8 cellular contexts compared by ENCODE assay signal in genomic region chr7:23333671-23334246, GRCh38. TPM values are rescaled to one million over a fixed set of nuclear protein-coding genes. Genes with fewer than 3 reads are reported as not detected.
DNase-seq lines count a peak whose midpoint lies in the region; ATAC-seq and TF ChIP-seq lines count a peak whose summit lies in the region.

No MANE protein-coding gene starts in this region.

- H3K79me2 ChIP-seq in neural cell (replicated peaks; ENCODE audit: insufficient read depth, low read length) = no peaks in the 10 kb centered on the region

- H3K4me3 ChIP-seq in epithelial cell of proximal tubule (ENCODE audit: low read depth, low read length) (no peak overlapping the region), neural cell (ENCODE audit: low read length) (no peak overlapping the region)

- no peak overlapping the region for H3K27ac ChIP-seq in neural cell (ENCODE audit: low read length)

- DNase-seq in AG09319 (ENCODE audit: extremely low read depth, low read depth) (peak; percentile 72), NCI-H446 treated with DMSO at 0.1 percent for 48 hours (lab: John Stamatoyannopoulos, UW) (peak; percentile 50), epithelial cell of proximal tubule (ENCODE audit: low read depth) (peak; percentile 86), RPMI8226 (no peak)
- no peak for DNase-seq in activated naive CD4-positive, alpha-beta T cell treated with Interleukin-2 at 50 U/mL for 16 hours

- peaks cover 3% of the 10 kb centered on the region for H3K9me3 ChIP-seq in neural cell (ENCODE audit: low read length)

- ATAC-seq in HG03045 (IDR thresholded peaks at IDR 0.05; ENCODE audit: unreplicated experiment) (no peak), HG03442 (IDR thresholded peaks at IDR 0.05; ENCODE audit: unreplicated experiment) (no peak)

- no peak for TF ChIP-seq RAD21 in neural cell (conservative IDR thresholded peaks at IDR 0.05)

- H4K20me1 ChIP-seq in neural cell (ENCODE audit: insufficient read depth) = no peaks in the 10 kb centered on the region

- no peaks in the 10 kb centered on the region for H3F3A ChIP-seq in neural cell (ENCODE audit: insufficient read depth, low read length, poor library complexity, severe bottlenecking)

- H3K36me3 ChIP-seq in neural cell (ENCODE audit: insufficient read depth, low read length) = peaks cover 4% of the 10 kb centered on the region

- H2AFZ ChIP-seq in neural cell (ENCODE audit: low read depth, low read length) = no peak overlapping the region

- H3K9me2 ChIP-seq in neural cell (ENCODE audit: insufficient read depth, low read length) = no peaks in the 10 kb centered on the region

- H3K4me2 ChIP-seq in neural cell (ENCODE audit: low read length) = no peak overlapping the region

- TF ChIP-seq EP300 in neural cell (conservative IDR thresholded peaks at IDR 0.05; ENCODE audit: poor library complexity, severe bottlenecking) = peak; percentile 84

- no peak overlapping the region for H3K9ac ChIP-seq in neural cell (ENCODE audit: low read length)

- H3K27me3 ChIP-seq in neural cell (ENCODE audit: insufficient read depth, low read depth, low read length) = no peaks in the 10 kb centered on the region

- TF ChIP-seq CTCF in AG09319 (IDR thresholded peaks at IDR 0.05; ENCODE audit: low read depth, low read length) (no peak), epithelial cell of proximal tubule (conservative IDR thresholded peaks at IDR 0.05; ENCODE audit: low read depth, low read length) (no peak), neural cell (IDR thresholded peaks at IDR 0.05; ENCODE audit: poor library complexity, severe bottlenecking) (no peak)

TF ChIP-seq in neural cell, 6 proteins besides CTCF, POLR2A, EP300 and RAD21:
- TF ChIP-seq REST (IDR thresholded peaks at IDR 0.05; ENCODE audit: borderline replicate concordance) (peak; percentile 24), POLR2AphosphoS5 (IDR thresholded peaks at IDR 0.05) (peak; percentile 80), TAF1 (IDR thresholded peaks at IDR 0.05; ENCODE audit: low read depth) (no peak)

RNA-seq across cellular contexts. Expression of gene MALSU1, which starts 34.6 kb away (rescaled TPM):
- 95.7 and 97.4 TPM in 2 replicates for total RNA-seq in epithelial cell of proximal tubule
- 77.8 and 83.0 TPM in 2 replicates for polyA plus RNA-seq in neural cell
- polyA minus RNA-seq in neural cell = 27.0 and 36.6 TPM in 2 replicates

Comparison
In these comparisons a context has a peak if more than half of its experiments do, and no peak if none do; other contexts are left out.
1. DNase-seq: peak in AG09319 (single experiment), NCI-H446 treated with DMSO at 0.1 percent for 48 hours (single experiment) and epithelial cell of proximal tubule (single experiment); none in RPMI8226 (single experiment) and activated naive CD4-positive, alpha-beta T cell treated with Interleukin-2 at 50 U/mL for 16 hours (single experiment).